In the genomic region with DNA sequence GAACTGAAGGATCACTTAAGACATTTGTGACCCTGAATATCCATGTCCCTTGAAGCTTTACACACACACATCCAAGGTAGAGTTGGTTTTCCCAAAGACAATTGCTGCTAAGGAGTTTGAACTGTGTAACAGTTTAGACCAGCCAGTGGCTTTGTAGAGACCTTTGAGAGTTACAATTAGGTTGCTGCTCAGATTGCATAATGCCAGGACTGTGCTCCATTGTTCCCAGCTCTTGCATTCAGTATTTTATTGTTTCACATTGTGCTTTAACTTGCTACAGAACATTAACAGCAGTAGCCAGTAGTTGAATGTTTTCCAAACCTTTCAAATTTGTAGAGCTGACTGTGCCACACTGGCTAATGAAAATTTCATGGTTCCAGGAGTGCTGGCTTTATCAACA, we compare ENCODE assay signal across 15 cellular contexts. TPM values are rescaled to one million over a fixed set of nuclear protein-coding genes. Genes with fewer than 3 reads are reported as not detected.
A peak's percentile ranks its signal among the peaks of the same experiment; 100 is the strongest.
DNase-seq lines count a peak whose midpoint lies in the region; FAIRE-seq and TF ChIP-seq lines count a peak whose summit lies in the region.
"Had no signal": no experiment of that assay in that cellular context is flagged by ENCODE, and none has a peak within 500 bp of the region (broad histone marks: within the 10 kb centered on the region; RNA-seq: fewer than 3 reads in every experiment).

No MANE protein-coding gene starts in this region.

- H3K27ac Mint-ChIP-seq in nephron: peak overlapping the region; percentile 2 to 54 (median 34)
- H3K27ac Mint-ChIP-seq: activated CD4-positive, alpha-beta memory T cell treated with anti-CD3 and anti-CD28 coated beads for 36 hours had no signal

- TF ChIP-seq CTCF in dorsolateral prefrontal cortex (IDR thresholded peaks at IDR 0.05 in 54 of 56, conservative IDR thresholded peaks at IDR 0.05 in 2 of 56; ENCODE audit: low read depth in 1 of 56, partially characterized antibody in 56 of 56): no peak
- no peak for TF ChIP-seq CTCF in nephron (IDR thresholded peaks at IDR 0.05; ENCODE audit: unreplicated experiment in 3 of 3)
- TF ChIP-seq CTCF in RWPE1 (conservative IDR thresholded peaks at IDR 0.05; ENCODE audit: low read depth): no peak
- TF ChIP-seq CTCF in spleen (IDR thresholded peaks at IDR 0.05 in 8 of 11, conservative IDR thresholded peaks at IDR 0.05 in 3 of 11): no peak

- CTCF ChIA-PET in RWPE1 (lab: Yijun Ruan, JAX): no interaction called here

- no peaks in the 10 kb centered on the region for H3K36me3 ChIP-seq in spleen
- H3K36me3 ChIP-seq: colonic mucosa, stomach had no signal

- H3K4me3 ChIP-seq in dorsolateral prefrontal cortex (peak overlapping the region in 1 of 59 donors; percentile 6), spleen (no peak overlapping the region)
- H3K4me3 ChIP-seq: colonic mucosa, stomach had no signal

- H3K27me3 ChIP-seq in dorsolateral prefrontal cortex (peaks cover 0 to 57% (median 9%) of the 10 kb centered on the region in 45 donors), spleen (replicated peaks in 1 of 7) (peaks cover 0 to 3% (median 0%) of the 10 kb centered on the region in 7 donors)
- H3K27me3 ChIP-seq: colonic mucosa had no signal

- H3K4me1 Mint-ChIP-seq in nephron: peaks cover 11% of the 10 kb centered on the region

- intact Hi-C loops in dorsolateral prefrontal cortex (cut with DNase I) (no loop called here), spleen (cut with DNase I; ENCODE audit: low total_unique reads) (no loop called here)

- POLR2A ChIA-PET in RWPE1 (lab: Yijun Ruan, JAX; ENCODE audit: low non-redundant PET): no interaction called here

- H3K36me3 Mint-ChIP-seq in nephron (ENCODE audit: low read depth): no peaks in the 10 kb centered on the region
- H3K36me3 Mint-ChIP-seq: activated CD4-positive, alpha-beta memory T cell treated with anti-CD3 and anti-CD28 coated beads for 36 hours had no signal

- peaks cover 0 to 5% (median 0%) of the 10 kb centered on the region in 6 donors for H3K4me1 ChIP-seq in spleen
- H3K4me1 ChIP-seq: colonic mucosa, stomach had no signal

- H3K9me3 ChIP-seq in spleen: no peaks in the 10 kb centered on the region
- H3K9me3 ChIP-seq: colonic mucosa, stomach had no signal

- H3K27me3 Mint-ChIP-seq in nephron (ENCODE audit: low read depth): no peaks in the 10 kb centered on the region
- H3K27me3 Mint-ChIP-seq: activated CD4-positive, alpha-beta memory T cell treated with anti-CD3 and anti-CD28 coated beads for 36 hours; progenitor cell of endocrine pancreas had no signal

- H3K4me3 Mint-ChIP-seq in nephron: no peak overlapping the region
- H3K4me3 Mint-ChIP-seq: activated CD4-positive, alpha-beta memory T cell treated with anti-CD3 and anti-CD28 coated beads for 36 hours had no signal

- FAIRE-seq in GM12891 (lab: Jason Lieb, UNC): peak; percentile 40

- H3K9me3 Mint-ChIP-seq in nephron: no peaks in the 10 kb centered on the region
- H3K9me3 Mint-ChIP-seq: activated CD4-positive, alpha-beta memory T cell treated with anti-CD3 and anti-CD28 coated beads for 36 hours had no signal

- peak overlapping the region in 57 of 59 donors; percentile 1 to 88 (median 70) for H3K27ac ChIP-seq in dorsolateral prefrontal cortex
- no peak overlapping the region for H3K27ac ChIP-seq in RWPE1
- H3K27ac ChIP-seq in spleen: no peak overlapping the region
- H3K27ac ChIP-seq: colonic mucosa, stomach had no signal

- no peak for DNase-seq in GM12891 (ENCODE audit: insufficient read length, low spot score)
- DNase-seq in NCI-H2107 (lab: John Stamatoyannopoulos, UW): peak; percentile 3
- no peak for DNase-seq in dorsolateral prefrontal cortex
- no peak for DNase-seq in DMS53 treated with DMSO at 0.1 percent for 48 hours (lab: John Stamatoyannopoulos, UW; ENCODE audit: unreplicated experiment)
- DNase-seq in NCI-H1417 treated with DMSO at 0.1 percent for 48 hours (lab: John Stamatoyannopoulos, UW): no peak
- DNase-seq in RWPE1 (ENCODE audit: low spot score): no peak
- no peak for DNase-seq in spleen
- DNase-seq: activated CD4-positive, alpha-beta memory T cell treated with anti-CD3 and anti-CD28 coated beads for 36 hours; colonic mucosa; GF-D8; NCI-H1092 treated with DMSO at 0.1 percent for 48 hours; NCI-H226; stomach had no signal

- TF ChIP-seq POLR2A in GM12891 (IDR thresholded peaks at IDR 0.05; ENCODE audit: low read depth, low read length) (no peak), spleen (IDR thresholded peaks at IDR 0.05) (no peak)

TF ChIP-seq in GM12891, 5 proteins besides CTCF, POLR2A, EP300 and RAD21:
- no peak for TF ChIP-seq TAF1 (IDR thresholded peaks at IDR 0.05; ENCODE audit: low read depth, low read length)
- TF ChIP-seq POU2F2 (IDR thresholded peaks at IDR 0.05; ENCODE audit: low read depth, low read length): no peak
- TF ChIP-seq POLR2AphosphoS5 (IDR thresholded peaks at IDR 0.05; ENCODE audit: low read depth, low read length): no peak
- TF ChIP-seq PAX5 (IDR thresholded peaks at IDR 0.05; ENCODE audit: insufficient read depth, low read length, severe bottlenecking): no peak
- TF ChIP-seq SPI1 (IDR thresholded peaks at IDR 0.05; ENCODE audit: low read depth, low read length): no peak

RNA-seq across cellular contexts. Expression of gene AP1S2, which starts 54.3 kb away (rescaled TPM):
- 35.3 TPM for polyA plus RNA-seq in GM12891 (2012; ENCODE audit: low read depth, missing spikeins)
- 10 to 100 TPM; 33.9 to 89.2 (median 63.3) TPM for total RNA-seq in dorsolateral prefrontal cortex
- 100 to 1,000 TPM in 3 of 7 donors, 10 to 100 TPM in 4; 55.9 to 133 (median 68.5) TPM for total RNA-seq in spleen
- 10 to 100 TPM; 23.3 to 39.5 (median 38.5) TPM for polyA plus RNA-seq in spleen

Comparison
In these comparisons a context has a peak if more than half of its experiments do, and no peak if none do; other contexts are left out.
1. H3K27ac ChIP-seq: peak in dorsolateral prefrontal cortex (57 of 59); none in RWPE1 (single experiment) and spleen (0 of 8).